Comparison of ENCODE assay signal across 19 cellular contexts in the genomic region with DNA sequence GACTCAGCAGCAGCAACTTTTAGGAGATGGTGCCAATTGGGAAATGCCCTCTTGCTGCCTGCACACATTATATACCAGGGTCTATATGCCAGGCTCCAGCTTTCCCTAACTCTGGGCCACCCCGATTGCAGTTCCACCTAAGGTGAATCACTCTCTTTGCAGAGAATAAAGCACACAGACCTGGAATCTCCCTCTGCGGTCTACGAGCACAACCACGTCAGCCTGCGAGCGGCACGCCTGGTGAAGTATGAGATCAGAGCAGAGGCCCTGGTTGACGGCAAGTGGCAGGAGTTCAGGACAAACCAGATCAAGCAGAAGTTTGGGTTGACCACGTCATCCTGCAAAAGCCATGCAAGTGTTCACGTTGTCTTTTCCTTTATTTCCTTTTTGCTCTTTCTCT.
"Had no signal": no experiment of that assay in that cellular context is flagged by ENCODE, and none has a peak within 500 bp of the region (broad histone marks: within the 10 kb centered on the region; RNA-seq: fewer than 3 reads in every experiment).

No MANE protein-coding gene starts in this region.

- H3K9ac ChIP-seq: neural progenitor cell had no signal

- H3K27me3 ChIP-seq: neural progenitor cell, tibial nerve, uterus had no signal

- H3K9me3 ChIP-seq: left ventricle myocardium inferior, prostate gland, spleen, tibial nerve, uterus had no signal

- DNase-seq: activated CD4-positive, alpha-beta T cell treated with anti-CD3 and anti-CD28 coated beads, Interleukin-2, amount 50 U/mL, for 4 hours; activated CD8-positive, alpha-beta memory T cell treated with anti-CD3 and anti-CD28 coated beads for 24 hours; activated effector memory CD4-positive, alpha-beta T cell treated with anti-CD3 and anti-CD28 coated beads, Interleukin-2, amount 50 U/mL, for 16 hours; activated naive CD4-positive, alpha-beta T cell treated with anti-CD3 and anti-CD28 coated beads, Interleukin-2, amount 10 ng/mL, durations not matched to agents 7 days and 5 days; activated T-cell treated with anti-CD3 and anti-CD28 coated beads, Interleukin-2, amount 50 U/mL, for 48 hours; amygdala; cerebellar nuclear complex; effector CD8-positive, alpha-beta T cell; foreskin fibroblast; left ventricle myocardium inferior; naive thymus-derived CD8-positive, alpha-beta T cell; spleen; stimulated activated CD4-positive, alpha-beta T cell treated with anti-CD3 and anti-CD28 coated beads, Interleukin-4, amount 100 ng/mL, for 24 hours; substantia nigra; T-helper 9 cell; uterus had no signal

- H3K4me3 ChIP-seq: left ventricle myocardium inferior, neural progenitor cell, prostate gland, spleen, tibial nerve, uterus had no signal

- H3K27ac ChIP-seq: left ventricle myocardium inferior, neural progenitor cell, prostate gland, spleen, tibial nerve, uterus had no signal

- H3K4me2 ChIP-seq: neural progenitor cell had no signal

- H3K36me3 ChIP-seq: left ventricle myocardium inferior, neural progenitor cell, prostate gland, spleen, tibial nerve, uterus had no signal

- ATAC-seq: naive thymus-derived CD8-positive, alpha-beta T cell had no signal

- H3K4me1 ChIP-seq: neural progenitor cell, prostate gland, spleen, uterus had no signal

- H2AFZ ChIP-seq: neural progenitor cell had no signal
